In the genomic region with DNA sequence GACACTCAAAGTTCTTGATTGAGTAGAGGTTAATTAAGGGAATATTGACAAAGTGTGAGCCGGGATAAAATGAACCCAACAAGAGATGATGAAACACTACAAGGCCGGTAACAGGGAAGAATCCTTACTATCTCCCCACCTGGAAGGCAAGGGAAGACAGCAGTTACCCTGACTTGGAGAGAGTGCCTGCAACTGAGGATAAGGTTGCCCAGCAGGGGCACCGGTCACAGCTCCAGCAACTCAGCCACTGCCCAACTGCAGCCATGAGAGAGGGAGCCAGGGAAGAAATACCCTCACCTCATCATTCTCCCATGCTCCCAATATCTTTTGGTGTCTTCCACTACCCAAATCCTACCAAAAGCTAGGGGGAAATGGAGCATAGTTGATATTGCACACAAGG, we compare ENCODE assay signal across 21 cellular contexts.
DNase-seq lines count a peak whose midpoint lies in the region; ATAC-seq and TF ChIP-seq lines count a peak whose summit lies in the region.
"Had no signal": no experiment of that assay in that cellular context is flagged by ENCODE, and none has a peak within 500 bp of the region (broad histone marks: within the 10 kb centered on the region; RNA-seq: fewer than 3 reads in every experiment).

No MANE protein-coding gene starts in this region.

- H4K20me1 ChIP-seq in GM23338 (replicated peaks; ENCODE audit: insufficient read depth): no peaks in the 10 kb centered on the region
- H4K20me1 ChIP-seq in H9 (ENCODE audit: control insufficient read depth, insufficient read depth, insufficient read length): no peaks in the 10 kb centered on the region
- H4K20me1 ChIP-seq: BLaER1 treated with 17β-estradiol and CSF1 and Interleukin-3, amounts not matched to agents 10 nM and 100 nM had no signal

- TF ChIP-seq EP300 in esophagus muscularis mucosa (IDR thresholded peaks at IDR 0.05): no peak

- ATAC-seq in GM23338: peak; percentile 48
- ATAC-seq: A549, HCT116 had no signal

- H3K27ac ChIP-seq in GM23338 (ENCODE audit: low read depth) (no peak overlapping the region), H9 (ENCODE audit: insufficient read length, low read depth, low read length) (no peak overlapping the region), endodermal cell (ENCODE audit: low read depth, low read length) (no peak overlapping the region), thyroid gland (no peak overlapping the region), esophagus muscularis mucosa (replicated peaks in 1 of 4) (no peak overlapping the region)
- H3K27ac ChIP-seq: A549; BLaER1 treated with 17β-estradiol and CSF1 and Interleukin-3, amounts not matched to agents 10 nM and 100 nM; GM23248 had no signal

- no peaks in the 10 kb centered on the region for H3F3A ChIP-seq in GM23338 (replicated peaks; ENCODE audit: low read depth)

- H3K9ac ChIP-seq in H9 (ENCODE audit: extremely low read depth, insufficient read length, low read length): no peak overlapping the region
- no peak overlapping the region for H3K9ac ChIP-seq in endodermal cell (ENCODE audit: extremely low read depth, low read length, poor library complexity, severe bottlenecking)
- H3K9ac ChIP-seq: BLaER1 treated with 17β-estradiol and CSF1 and Interleukin-3, amounts not matched to agents 10 nM and 100 nM; GM23248 had no signal

- H2AK5ac ChIP-seq in H9 (ENCODE audit: insufficient read length, low read length): no peak overlapping the region

- no peak; a peak in 1 of 4 replicates for TF ChIP-seq CTCF in GM23338 (conservative IDR thresholded peaks at IDR 0.05; ENCODE audit: low read depth in 2 of 2)
- 0 out of 3 replicates have a peak, but pooled peaks have one; percentile 11 for TF ChIP-seq CTCF in H9 (conservative IDR thresholded peaks at IDR 0.05)
- TF ChIP-seq CTCF in endodermal cell (conservative IDR thresholded peaks at IDR 0.05): peak; percentile 48
- TF ChIP-seq CTCF in thyroid gland (IDR thresholded peaks at IDR 0.05): no peak
- no peak for TF ChIP-seq CTCF in esophagus muscularis mucosa (IDR thresholded peaks at IDR 0.05)

- no peak overlapping the region for H3K18ac ChIP-seq in H9 (ENCODE audit: insufficient read length, low read depth, low read length)

- no peak overlapping the region for H3K14ac ChIP-seq in H9 (ENCODE audit: insufficient read depth, low read length)

- H3K9me2 ChIP-seq in GM23338 (ENCODE audit: insufficient read depth): peaks cover 2% of the 10 kb centered on the region; the same call in 1 of the 2 replicates

- no peak overlapping the region for H4K8ac ChIP-seq in H9 (replicated peaks; ENCODE audit: insufficient read length, low read depth, low read length)

- H3K23ac ChIP-seq in H9 (ENCODE audit: insufficient read length, low read depth, low read length): no peak overlapping the region

- H3K36me3 ChIP-seq in GM23338 (ENCODE audit: insufficient read depth) (no peaks in the 10 kb centered on the region), endodermal cell (ENCODE audit: control insufficient read depth, insufficient read depth, low read length) (no peaks in the 10 kb centered on the region), thyroid gland (no peaks in the 10 kb centered on the region), esophagus muscularis mucosa (no peaks in the 10 kb centered on the region)
- H3K36me3 ChIP-seq: BE2C; BLaER1 treated with 17β-estradiol and CSF1 and Interleukin-3, amounts not matched to agents 10 nM and 100 nM had no signal

- no peaks in the 10 kb centered on the region for H3K23me2 ChIP-seq in H9 (ENCODE audit: insufficient read length, low read depth, low read length, poor library complexity, severe bottlenecking)

- peaks cover 7% of the 10 kb centered on the region for H3K27me3 Mint-ChIP-seq in GM23338 (ENCODE audit: insufficient read depth, low read depth, poor library complexity)
- peaks cover 17% of the 10 kb centered on the region for H3K27me3 Mint-ChIP-seq in H9 (ENCODE audit: low read depth)
- H3K27me3 Mint-ChIP-seq in endodermal cell (ENCODE audit: insufficient read depth): peaks cover 2% of the 10 kb centered on the region
- peaks cover 0 to 1% (median 0%) of the 10 kb centered on the region in 3 donors for H3K27me3 Mint-ChIP-seq in immature natural killer cell (ENCODE audit: low read depth in 3 of 3)
- H3K27me3 Mint-ChIP-seq: CD4-positive, alpha-beta T cell; CD8-positive, alpha-beta memory T cell had no signal

- H2BK5ac ChIP-seq in H9 (ENCODE audit: insufficient read length, low read length): no peak overlapping the region

- H3K4me2 ChIP-seq in GM23338 (no peak overlapping the region), H9 (ENCODE audit: insufficient read depth, insufficient read length, low read length) (no peak overlapping the region)
- H3K4me2 ChIP-seq: A549; BLaER1 treated with 17β-estradiol and CSF1 and Interleukin-3, amounts not matched to agents 10 nM and 100 nM had no signal

- TF ChIP-seq POLR2A in thyroid gland (IDR thresholded peaks at IDR 0.05): no peak
- no peak for TF ChIP-seq POLR2A in esophagus muscularis mucosa (IDR thresholded peaks at IDR 0.05; ENCODE audit: low read depth)

- H3K79me1 ChIP-seq in H9 (ENCODE audit: insufficient read depth, low read depth, low read length, poor library complexity, severe bottlenecking): no peaks in the 10 kb centered on the region

- H2BK120ac ChIP-seq in H9 (ENCODE audit: low read depth, low read length, poor library complexity, severe bottlenecking): no peak overlapping the region

- peak; percentile 23 for DNase-seq in GM23338 (ENCODE audit: low spot score)
- DNase-seq in H9: peak; percentile 32
- DNase-seq in endodermal cell: peak; percentile 65
- DNase-seq in iPS-NIHi11 (ENCODE audit: low spot score): peak; percentile 17
- no peak for DNase-seq in immature natural killer cell
- DNase-seq in effector CD8-positive, alpha-beta T cell (lab: John Stamatoyannopoulos, UW): no peak
- no peak for DNase-seq in thyroid gland
- DNase-seq in esophagus muscularis mucosa (ENCODE audit: extremely low spot score): no peak
- DNase-seq: 8988T; ACHN; AML-193; BE2C; CD4-positive, alpha-beta T cell; CD8-positive, alpha-beta memory T cell; DMS 273 treated with DMSO at 0.1 percent for 48 hours; DND-41; GM23248 had no signal

- H3K79me2 ChIP-seq in GM23338 (replicated peaks; ENCODE audit: insufficient read depth) (no peaks in the 10 kb centered on the region), H9 (ENCODE audit: insufficient read depth, low read length) (no peaks in the 10 kb centered on the region)

- H3K9me3 Mint-ChIP-seq in GM23338 (no peaks in the 10 kb centered on the region), H9 (no peaks in the 10 kb centered on the region; a peak in 1 of 5 replicates), endodermal cell (no peaks in the 10 kb centered on the region), immature natural killer cell (peaks cover 8 to 46% (median 24%) of the 10 kb centered on the region in 6 donors)

- H2AFZ ChIP-seq in GM23338 (no peak overlapping the region), H9 (ENCODE audit: low read length) (no peak overlapping the region)
- H2AFZ ChIP-seq: GM23248 had no signal

- H3K36me3 Mint-ChIP-seq in GM23338 (ENCODE audit: low read depth) (peaks cover 4% of the 10 kb centered on the region; the same call in 1 of the 3 replicates), H9 (ENCODE audit: insufficient read depth in 1 of 3, low read depth in 3 of 3) (peaks cover 0 to 4% (median 0%) of the 10 kb centered on the region in 3 experiments; a peak in 4 of 7 replicates), endodermal cell (ENCODE audit: low read depth) (no peaks in the 10 kb centered on the region), immature natural killer cell (no peaks in the 10 kb centered on the region)
- H3K36me3 Mint-ChIP-seq: CD14-positive monocyte; CD8-positive, alpha-beta memory T cell had no signal

- H2BK12ac ChIP-seq in H9 (ENCODE audit: insufficient read length, low read depth, low read length): no peak overlapping the region

- H3K4me1 Mint-ChIP-seq in GM23338: peaks cover 3% of the 10 kb centered on the region; the same call in 2 of the 3 replicates
- H3K4me1 Mint-ChIP-seq in H9: peaks cover 5 to 7% of the 10 kb centered on the region in 2 experiments
- H3K4me1 Mint-ChIP-seq in endodermal cell: peaks cover 2% of the 10 kb centered on the region
- no peaks in the 10 kb centered on the region for H3K4me1 Mint-ChIP-seq in immature natural killer cell
- H3K4me1 Mint-ChIP-seq: CD14-positive monocyte; CD8-positive, alpha-beta memory T cell had no signal

- H3K27me3 ChIP-seq in GM23338 (ENCODE audit: insufficient read depth): peaks cover 27% of the 10 kb centered on the region
- H3K27me3 ChIP-seq in H9 (ENCODE audit: insufficient read depth, low read length): no peaks in the 10 kb centered on the region; the same call in 1 of the 2 replicates
- no peaks in the 10 kb centered on the region for H3K27me3 ChIP-seq in endodermal cell (ENCODE audit: control insufficient read depth, insufficient read depth, low read length, poor library complexity, severe bottlenecking)
- H3K27me3 ChIP-seq in thyroid gland: no peaks in the 10 kb centered on the region
- no peaks in the 10 kb centered on the region for H3K27me3 ChIP-seq in esophagus muscularis mucosa
- H3K27me3 ChIP-seq: BE2C; BLaER1 treated with 17β-estradiol and CSF1 and Interleukin-3, amounts not matched to agents 10 nM and 100 nM had no signal

- H3T11ph ChIP-seq in H9 (ENCODE audit: low read length): no peak overlapping the region

- H4K91ac ChIP-seq in H9 (ENCODE audit: insufficient read length, low read depth, low read length): no peak overlapping the region

- no peak overlapping the region for H3K4me3 ChIP-seq in GM23338
- H3K4me3 ChIP-seq in endodermal cell (ENCODE audit: low read length): no peak overlapping the region
- H3K4me3 ChIP-seq in thyroid gland (replicated peaks in 1 of 3): no peak overlapping the region
- no peak overlapping the region for H3K4me3 ChIP-seq in esophagus muscularis mucosa
- H3K4me3 ChIP-seq: A549; BLaER1 treated with 17β-estradiol and CSF1 and Interleukin-3, amounts not matched to agents 10 nM and 100 nM; GM23248 had no signal

- no peak overlapping the region for H3K27ac Mint-ChIP-seq in GM23338
- no peak overlapping the region for H3K27ac Mint-ChIP-seq in H9
- H3K27ac Mint-ChIP-seq in endodermal cell: no peak overlapping the region
- H3K27ac Mint-ChIP-seq in immature natural killer cell: no peak overlapping the region
- H3K27ac Mint-ChIP-seq: CD14-positive monocyte; CD4-positive, alpha-beta T cell; CD8-positive, alpha-beta memory T cell had no signal

- no peak overlapping the region for H2BK15ac ChIP-seq in H9 (ENCODE audit: low read depth, low read length)

- H3K4me3 Mint-ChIP-seq in GM23338: no peak overlapping the region
- no peak overlapping the region for H3K4me3 Mint-ChIP-seq in H9
- no peak overlapping the region for H3K4me3 Mint-ChIP-seq in endodermal cell
- H3K4me3 Mint-ChIP-seq in immature natural killer cell: no peak overlapping the region
- H3K4me3 Mint-ChIP-seq: CD14-positive monocyte; CD4-positive, alpha-beta T cell; CD8-positive, alpha-beta memory T cell had no signal

- intact Hi-C loops in thyroid gland (cut with DNase I): no loop called here
- intact Hi-C loops in esophagus muscularis mucosa (cut with DNase I): no loop called here

- WGBS in H9 (ENCODE audit: extremely low coverage, insufficient read length, low lambda C conversion rate): no CpG with 5 or more reads among the region's 3 CpGs
- WGBS in endodermal cell (ENCODE audit: insufficient coverage in 1 of 2, insufficient read length in 1 of 2), 2 experiments: 87 to 100% methylated on average over 1 to 3 of the region's 3 CpGs
- 89 to 94% methylated on average over 3 of the region's 3 CpGs for WGBS in thyroid gland, 2 donors
- WGBS in esophagus muscularis mucosa: 82% methylated on average over 3 of the region's 3 CpGs

- no peak overlapping the region for H2BK20ac ChIP-seq in H9 (ENCODE audit: low read depth, low read length, poor library complexity, severe bottlenecking)

- H3K9me3 ChIP-seq in H9 (ENCODE audit: control insufficient read depth, low read depth, low read length): no peaks in the 10 kb centered on the region
- H3K9me3 ChIP-seq in endodermal cell (ENCODE audit: control insufficient read depth, low read length): no peaks in the 10 kb centered on the region
- H3K9me3 ChIP-seq in thyroid gland: no peaks in the 10 kb centered on the region
- no peaks in the 10 kb centered on the region for H3K9me3 ChIP-seq in esophagus muscularis mucosa
- H3K9me3 ChIP-seq: A549; BE2C; BLaER1 treated with 17β-estradiol and CSF1 and Interleukin-3, amounts not matched to agents 10 nM and 100 nM had no signal

- H4K5ac ChIP-seq in H9 (ENCODE audit: insufficient read length, low read depth, low read length): no peak overlapping the region

- H3K4ac ChIP-seq in H9 (ENCODE audit: low read depth, low read length): no peak overlapping the region

- no peak overlapping the region for H3K56ac ChIP-seq in H9 (ENCODE audit: insufficient read length, low read depth, low read length)

- H3K4me1 ChIP-seq in GM23338 (ENCODE audit: insufficient read depth): 0 out of 2 replicates have a peak, but pooled peaks cover 6% of the 10 kb centered on the region
- H3K4me1 ChIP-seq in H9 (ENCODE audit: insufficient read depth, low read length): no peaks in the 10 kb centered on the region
- H3K4me1 ChIP-seq in endodermal cell (ENCODE audit: control insufficient read depth, insufficient read depth, low read length): peaks cover 2% of the 10 kb centered on the region
- H3K4me1 ChIP-seq in thyroid gland: no peaks in the 10 kb centered on the region
- no peaks in the 10 kb centered on the region for H3K4me1 ChIP-seq in esophagus muscularis mucosa
- H3K4me1 ChIP-seq: A549; BE2C; BLaER1 treated with 17β-estradiol and CSF1 and Interleukin-3, amounts not matched to agents 10 nM and 100 nM had no signal

Comparison
In these comparisons a context has a peak if more than half of its experiments do, and no peak if none do; other contexts are left out.
1. DNase-seq: peak in GM23338 (single experiment), H9 (single experiment), endodermal cell (single experiment) and iPS-NIHi11 (single experiment); none in immature natural killer cell (0 of 3), effector CD8-positive, alpha-beta T cell (single experiment), thyroid gland (0 of 2) and esophagus muscularis mucosa (single experiment).
2. CTCF ChIP-seq: peak in H9 (single experiment) and endodermal cell (single experiment); none in GM23338 (0 of 2), thyroid gland (0 of 6) and esophagus muscularis mucosa (0 of 3).